23 cellular contexts compared by ENCODE assay signal in genomic region chr18:55912919-55913318, GRCh38.
DNase-seq lines count a peak whose midpoint lies in the region; ATAC-seq, FAIRE-seq and TF ChIP-seq lines count a peak whose summit lies in the region.
"Had no signal": no experiment of that assay in that cellular context is flagged by ENCODE, and none has a peak within 500 bp of the region (broad histone marks: within the 10 kb centered on the region; RNA-seq: fewer than 3 reads in every experiment).

No MANE protein-coding gene starts in this region.

- FAIRE-seq in D721Med (lab: Jason Lieb, UNC): no peak
- FAIRE-seq: A204.1, GM12878, GM19239, H54, HTR-8/SVneo had no signal

- TF ChIP-seq CTCF in WTC11 (IDR thresholded peaks at IDR 0.05): no peak
- no peak for TF ChIP-seq CTCF in BE2C (IDR thresholded peaks at IDR 0.05; ENCODE audit: low read depth, low read length)
- no peak for TF ChIP-seq CTCF in D721Med (IDR thresholded peaks at IDR 0.05; ENCODE audit: insufficient read depth, missing control alignments)

- no peak overlapping the region for H3K4me3 ChIP-seq in BE2C (ENCODE audit: low read depth, low read length)
- H3K4me3 ChIP-seq: GM12878, GM23338 had no signal

- CTCF ChIA-PET in WTC11 (lab: Charles Lee): no interaction called here

- H3K36me3 Mint-ChIP-seq in WTC11: peaks cover 38% of the 10 kb centered on the region
- H3K36me3 Mint-ChIP-seq: IgD-negative memory B cell had no signal

- no peaks in the 10 kb centered on the region for H3K4me1 ChIP-seq in BE2C
- H3K4me1 ChIP-seq: Caco-2 had no signal

- H3K4me1 Mint-ChIP-seq in WTC11: peaks cover 14% of the 10 kb centered on the region

- no peaks in the 10 kb centered on the region for H3K27me3 Mint-ChIP-seq in WTC11 (ENCODE audit: low read depth)
- H3K27me3 Mint-ChIP-seq: CD4-positive, alpha-beta T cell had no signal

- no peaks in the 10 kb centered on the region for H3K9me3 ChIP-seq in BE2C
- H3K9me3 ChIP-seq: Caco-2 had no signal

- H3K36me3 ChIP-seq in BE2C: no peaks in the 10 kb centered on the region

- H3K9me3 Mint-ChIP-seq in WTC11: peaks cover 35% of the 10 kb centered on the region
- H3K9me3 Mint-ChIP-seq: HFFc6 had no signal

- POLR2A ChIA-PET in WTC11 (lab: Charles Lee): no interaction called here

- H3K27ac Mint-ChIP-seq in WTC11: peak overlapping the region; percentile 31; the same call in 1 of the 2 replicates
- H3K27ac Mint-ChIP-seq: CD4-positive, alpha-beta T cell; GM23338; HFFc6; IgD-negative memory B cell had no signal

- H3K4me3 Mint-ChIP-seq in WTC11: no peak overlapping the region
- H3K4me3 Mint-ChIP-seq: CD4-positive, alpha-beta T cell; GM23338; HFFc6; IgD-negative memory B cell had no signal

- DNase-seq in MV-4-11 (lab: John Stamatoyannopoulos, UW) (peak; percentile 89), NCI-H69 (lab: John Stamatoyannopoulos, UW) (peak; percentile 18), WTC11 (ENCODE audit: low spot score) (no peak), BE2C (no peak), D721Med (ENCODE audit: insufficient read length, low spot score) (no peak), T-helper 1 cell (no peak), SIG-M5 treated with dmso at 0.1 percent for 504 hours (lab: John Stamatoyannopoulos, UW; ENCODE audit: unreplicated experiment) (no peak)
- DNase-seq: ACHN; Caco-2; CD4-positive, alpha-beta T cell; DMS53; DND-41; EL; HFFc6; KBM-7 had no signal

- H3K27me3 ChIP-seq in BE2C: no peaks in the 10 kb centered on the region

- no peak for ATAC-seq in WTC11
- ATAC-seq: GM12878, GM23338, HCT116 had no signal

TF ChIP-seq in WTC11, 78 proteins besides CTCF, POLR2A, EP300 and RAD21:
- no peak for TF ChIP-seq ESRRA (CRISPR knock-in tag; IDR thresholded peaks at IDR 0.05; ENCODE audit: borderline replicate concordance)
- no peak for TF ChIP-seq MXD4 (CRISPR knock-in tag; IDR thresholded peaks at IDR 0.05; ENCODE audit: borderline replicate concordance)
- TF ChIP-seq TEAD1 (CRISPR knock-in tag; IDR thresholded peaks at IDR 0.05): no peak
- TF ChIP-seq ZBTB21 (CRISPR knock-in tag; IDR thresholded peaks at IDR 0.05; ENCODE audit: borderline replicate concordance): no peak
- TF ChIP-seq HMGXB4 (CRISPR knock-in tag; IDR thresholded peaks at IDR 0.05): no peak
- TF ChIP-seq ATF2 (CRISPR knock-in tag; IDR thresholded peaks at IDR 0.05; ENCODE audit: borderline replicate concordance, low read depth): no peak
- no peak for TF ChIP-seq EMX1 (CRISPR knock-in tag; IDR thresholded peaks at IDR 0.05)
- no peak for TF ChIP-seq ZNF121 (CRISPR knock-in tag; IDR thresholded peaks at IDR 0.05)
- no peak for TF ChIP-seq E2F5 (CRISPR knock-in tag; IDR thresholded peaks at IDR 0.05)
- no peak for TF ChIP-seq ATF1 (CRISPR knock-in tag; IDR thresholded peaks at IDR 0.05)
- no peak for TF ChIP-seq GRHL2 (CRISPR knock-in tag; IDR thresholded peaks at IDR 0.05; ENCODE audit: insufficient replicate concordance, severe bottlenecking)
- TF ChIP-seq SOX15 (CRISPR knock-in tag; IDR thresholded peaks at IDR 0.05): no peak
- no peak for TF ChIP-seq NFATC4 (CRISPR knock-in tag; IDR thresholded peaks at IDR 0.05)
- no peak for TF ChIP-seq PREB (CRISPR knock-in tag; IDR thresholded peaks at IDR 0.05; ENCODE audit: borderline replicate concordance)
- TF ChIP-seq HMGA2 (CRISPR knock-in tag; IDR thresholded peaks at IDR 0.05): no peak
- TF ChIP-seq OVOL2 (CRISPR knock-in tag; IDR thresholded peaks at IDR 0.05; ENCODE audit: borderline replicate concordance): no peak
- no peak for TF ChIP-seq ERG (CRISPR knock-in tag; IDR thresholded peaks at IDR 0.05)
- no peak for TF ChIP-seq ZNF512 (CRISPR knock-in tag; IDR thresholded peaks at IDR 0.05; ENCODE audit: borderline replicate concordance)
- no peak for TF ChIP-seq ZSCAN18 (CRISPR knock-in tag; IDR thresholded peaks at IDR 0.05)

Comparison
In these comparisons a context has a peak if more than half of its experiments do, and no peak if none do; other contexts are left out.
1. DNase-seq: peak in MV-4-11 (single experiment) and NCI-H69 (single experiment); none in WTC11 (single experiment), BE2C (single experiment), D721Med (single experiment), T-helper 1 cell (0 of 5) and SIG-M5 treated with dmso at 0.1 percent for 504 hours (single experiment).